ENCODE assay signal across 1 cellular context in the genomic region with DNA sequence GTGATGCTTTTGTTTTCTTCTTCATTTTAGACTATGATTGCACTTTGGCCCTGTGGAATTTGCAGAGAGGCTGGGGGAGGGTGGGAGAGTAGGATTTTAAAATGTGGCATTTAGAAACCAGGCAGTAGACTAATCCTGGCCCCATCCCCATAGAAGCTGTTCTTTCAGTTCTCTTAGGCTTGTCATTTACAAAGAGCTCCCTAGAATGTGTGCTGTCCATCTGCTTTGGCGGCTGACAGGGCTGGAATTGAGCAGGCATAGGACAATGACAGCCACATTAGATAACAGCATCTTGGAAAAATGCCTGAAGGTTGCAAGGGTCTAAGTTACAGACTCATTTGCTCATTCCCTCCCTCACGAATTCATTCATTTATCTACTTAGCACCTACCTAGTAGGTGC.
TF ChIP-seq lines count a peak whose summit lies in the region.

No MANE protein-coding gene starts in this region.

TF ChIP-seq in IMR-90, 13 proteins besides CTCF, POLR2A, EP300 and RAD21:
- TF ChIP-seq FOS (IDR thresholded peaks at IDR 0.05; ENCODE audit: low read depth, low read length) (no peak), RCOR1 (IDR thresholded peaks at IDR 0.05; ENCODE audit: insufficient replicate concordance, low read length) (no peak), RFX5 (IDR thresholded peaks at IDR 0.05; ENCODE audit: low read depth, low read length) (no peak), MAFK (IDR thresholded peaks at IDR 0.05; ENCODE audit: low read depth, low read length) (no peak), SMC3 (IDR thresholded peaks at IDR 0.05; ENCODE audit: low read depth, low read length) (no peak), MXI1 (IDR thresholded peaks at IDR 0.05; ENCODE audit: borderline replicate concordance, low read depth, low read length) (no peak), BHLHE40 (IDR thresholded peaks at IDR 0.05; ENCODE audit: low read depth, low read length) (no peak), NFE2L2 (IDR thresholded peaks at IDR 0.05; ENCODE audit: low read depth, low read length) (no peak)
- TF ChIP-seq, protein P1, sequence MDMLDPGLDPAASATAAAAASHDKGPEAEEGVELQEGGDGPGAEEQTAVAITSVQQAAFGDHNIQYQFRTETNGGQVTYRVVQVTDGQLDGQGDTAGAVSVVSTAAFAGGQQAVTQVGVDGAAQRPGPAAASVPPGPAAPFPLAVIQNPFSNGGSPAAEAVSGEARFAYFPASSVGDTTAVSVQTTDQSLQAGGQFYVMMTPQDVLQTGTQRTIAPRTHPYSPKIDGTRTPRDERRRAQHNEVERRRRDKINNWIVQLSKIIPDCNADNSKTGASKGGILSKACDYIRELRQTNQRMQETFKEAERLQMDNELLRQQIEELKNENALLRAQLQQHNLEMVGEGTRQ (IDR thresholded peaks at IDR 0.05; ENCODE audit: low read depth, low read length): no peak
- TF ChIP-seq, protein P2, sequence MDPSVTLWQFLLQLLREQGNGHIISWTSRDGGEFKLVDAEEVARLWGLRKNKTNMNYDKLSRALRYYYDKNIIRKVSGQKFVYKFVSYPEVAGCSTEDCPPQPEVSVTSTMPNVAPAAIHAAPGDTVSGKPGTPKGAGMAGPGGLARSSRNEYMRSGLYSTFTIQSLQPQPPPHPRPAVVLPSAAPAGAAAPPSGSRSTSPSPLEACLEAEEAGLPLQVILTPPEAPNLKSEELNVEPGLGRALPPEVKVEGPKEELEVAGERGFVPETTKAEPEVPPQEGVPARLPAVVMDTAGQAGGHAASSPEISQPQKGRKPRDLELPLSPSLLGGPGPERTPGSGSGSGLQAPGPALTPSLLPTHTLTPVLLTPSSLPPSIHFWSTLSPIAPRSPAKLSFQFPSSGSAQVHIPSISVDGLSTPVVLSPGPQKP (IDR thresholded peaks at IDR 0.05; ENCODE audit: borderline replicate concordance, low read depth, low read length): no peak
